In the genomic region with DNA sequence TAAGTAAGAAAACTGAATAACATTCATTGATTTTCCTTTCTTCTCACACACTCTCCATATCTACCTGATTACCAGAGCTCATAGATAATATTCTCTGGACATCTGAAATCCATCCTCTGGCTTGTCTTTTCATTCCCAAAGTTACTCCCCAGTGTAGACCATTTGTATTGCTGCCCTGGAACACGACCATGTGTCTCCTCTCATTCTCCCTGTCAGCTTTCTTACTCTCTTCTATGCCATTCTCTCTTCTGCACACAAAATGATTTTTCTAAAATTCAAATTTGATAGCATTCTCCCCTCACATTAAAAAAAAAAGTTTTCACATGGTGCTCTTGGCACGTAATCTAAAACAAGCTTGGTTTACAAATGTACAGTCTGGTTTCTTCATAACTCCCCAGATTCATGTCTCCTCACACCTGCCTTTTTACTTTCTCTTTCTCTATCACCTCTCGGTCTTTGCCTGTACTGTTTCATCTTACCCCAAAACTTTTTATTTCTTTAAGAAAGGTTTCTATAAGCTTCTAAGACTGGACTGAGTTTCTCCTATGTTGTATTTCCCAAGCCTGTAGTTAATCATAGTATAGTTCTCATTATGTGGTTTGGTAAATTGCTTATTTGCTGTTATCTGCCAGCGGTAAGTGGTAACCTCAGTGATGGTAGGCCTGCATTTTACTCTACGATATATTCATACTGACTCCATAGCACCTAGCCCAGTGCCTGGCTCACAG, we compare ENCODE assay signal across 10 cellular contexts. TPM values are rescaled to one million over a fixed set of nuclear protein-coding genes. Genes with fewer than 3 reads are reported as not detected.
DNase-seq lines count a peak whose midpoint lies in the region; ATAC-seq and TF ChIP-seq lines count a peak whose summit lies in the region.
"Had no signal": no experiment of that assay in that cellular context is flagged by ENCODE, and none has a peak within 500 bp of the region (broad histone marks: within the 10 kb centered on the region; RNA-seq: fewer than 3 reads in every experiment).

No MANE protein-coding gene starts in this region.

- intact Hi-C loops in esophagus muscularis mucosa (cut with DNase I), result no loop called here
- intact Hi-C loops in left colon (cut with DNase I, micrococcal nuclease), result loop anchor here in 1 of 2 donors (10.0 kb wide), 1 partner anchor 161 kb away; no protein-coding TSS in a partner anchor

- TF ChIP-seq POLR2A in esophagus muscularis mucosa (IDR thresholded peaks at IDR 0.05; ENCODE audit: low read depth), result no peak

- TF ChIP-seq EP300 in esophagus muscularis mucosa (IDR thresholded peaks at IDR 0.05), result no peak

- DNase-seq in DMS53 treated with DMSO at 0.1 percent for 48 hours (lab: John Stamatoyannopoulos, UW; ENCODE audit: unreplicated experiment) (peak; percentile 10), esophagus muscularis mucosa (ENCODE audit: extremely low spot score) (no peak), T-helper 9 cell (no peak), T1000 (lab: John Stamatoyannopoulos, UW) (no peak), left colon (no peak), activated gamma-delta T cell treated with Interleukin-2 at 50 U/mL for 16 hours (no peak)
- DNase-seq: CD4-positive, CD25-positive, alpha-beta regulatory T cell; natural killer cell had no signal

- H3K27ac ChIP-seq in esophagus muscularis mucosa (replicated peaks in 1 of 4), result peak overlapping the region; percentile 68 to 83 (median 80)

- peak overlapping the region; percentile 39 to 52 (median 49) for H3K4me3 ChIP-seq in esophagus muscularis mucosa

- TF ChIP-seq CTCF in esophagus muscularis mucosa (IDR thresholded peaks at IDR 0.05), result no peak

- ATAC-seq in GM21367 (IDR thresholded peaks at IDR 0.05; ENCODE audit: unreplicated experiment) (peak; percentile 93), HG03342 (IDR thresholded peaks at IDR 0.05; ENCODE audit: unreplicated experiment) (peak; percentile 79), left colon (no peak)

- WGBS in esophagus muscularis mucosa, result 45% methylated on average over 5 of the region's 5 CpGs

- H3K4me1 ChIP-seq in esophagus muscularis mucosa, result peaks cover 0 to 14% (median 13%) of the 10 kb centered on the region in 4 donors

- H3K27me3 ChIP-seq in esophagus muscularis mucosa, result no peaks in the 10 kb centered on the region

- no peaks in the 10 kb centered on the region for H3K36me3 ChIP-seq in esophagus muscularis mucosa

- no peaks in the 10 kb centered on the region for H3K9me3 ChIP-seq in esophagus muscularis mucosa

RNA-seq across cellular contexts. Expression of gene BCHE, which starts 31.2 kb away (rescaled TPM):
- 10 to 100 TPM; 46.6 to 71.8 (median 49.0) TPM for total RNA-seq in esophagus muscularis mucosa
- 1 to 10 TPM in 1 of 2 donors, under 1 TPM in 1; 0.37 to 4.2 TPM for total RNA-seq in left colon
- total RNA-seq: CD4-positive, CD25-positive, alpha-beta regulatory T cell; natural killer cell had no signal

Comparison
In these comparisons a context has a peak if more than half of its experiments do, and no peak if none do; other contexts are left out.
1. RNA of gene BCHE, which starts 31.2 kb away (total RNA-seq): 46.6 to 71.8 TPM in esophagus muscularis mucosa; 0.37 to 4.2 TPM in left colon; every median in the first group is over 4 times any median in the second.